8 cellular contexts compared by ENCODE assay signal in genomic region chr7:76393116-76394031, GRCh38. TPM values are rescaled to one million over a fixed set of nuclear protein-coding genes. Genes with fewer than 3 reads are reported as not detected.
DNase-seq lines count a peak whose midpoint lies in the region; ATAC-seq and TF ChIP-seq lines count a peak whose summit lies in the region.

No MANE protein-coding gene starts in this region.

- H3K9me3 Mint-ChIP-seq in activated naive CD8-positive, alpha-beta T cell treated with anti-CD3 and anti-CD28 coated beads for 36 hours, result no peaks in the 10 kb centered on the region

- H3K36me3 ChIP-seq in cardiac muscle cell (no peaks in the 10 kb centered on the region), transverse colon (no peaks in the 10 kb centered on the region)

- no peaks in the 10 kb centered on the region for H3K36me3 Mint-ChIP-seq in activated naive CD8-positive, alpha-beta T cell treated with anti-CD3 and anti-CD28 coated beads for 36 hours

- peak overlapping the region; percentile 97 for H3K27ac Mint-ChIP-seq in activated naive CD8-positive, alpha-beta T cell treated with anti-CD3 and anti-CD28 coated beads for 36 hours

- TF ChIP-seq POLR2A in GM10847 (IDR thresholded peaks at IDR 0.05; ENCODE audit: extremely low read depth, insufficient read length) (peak; percentile 60), NB4 (IDR thresholded peaks at IDR 0.05; ENCODE audit: extremely low read depth, insufficient read length) (peak; percentile 96), transverse colon (IDR thresholded peaks at IDR 0.05) (peak; percentile 81)

- no peaks in the 10 kb centered on the region for H3K9me3 ChIP-seq in cardiac muscle cell (ENCODE audit: low read depth)
- no peaks in the 10 kb centered on the region for H3K9me3 ChIP-seq in transverse colon

- H3K4me1 Mint-ChIP-seq in activated naive CD8-positive, alpha-beta T cell treated with anti-CD3 and anti-CD28 coated beads for 36 hours, result peaks cover 23% of the 10 kb centered on the region

- intact Hi-C loops in transverse colon (cut with DNase I; ENCODE audit: low total_unique reads), result no loop called here

- H3K4me3 ChIP-seq in NB4 (ENCODE audit: low read depth, low read length) (peak overlapping the region; percentile 72), cardiac muscle cell (peak overlapping the region; percentile 57), transverse colon (peak overlapping the region; percentile 44 to 76 (median 58))

- H3K4me1 ChIP-seq in cardiac muscle cell (ENCODE audit: low read depth), result no peaks in the 10 kb centered on the region
- H3K4me1 ChIP-seq in transverse colon, result peaks cover 12 to 36% (median 25%) of the 10 kb centered on the region in 4 donors

- peak overlapping the region; percentile 15 for H3K27ac ChIP-seq in cardiac muscle cell
- H3K27ac ChIP-seq in transverse colon, result peak overlapping the region; percentile 87 to 93 (median 92)

- H3K27me3 Mint-ChIP-seq in activated naive CD8-positive, alpha-beta T cell treated with anti-CD3 and anti-CD28 coated beads for 36 hours, result no peaks in the 10 kb centered on the region

- 2% methylated on average over 68 of the region's 99 CpGs; no CpG with 5 or more reads in 1 of the 2 donors for WGBS in transverse colon (ENCODE audit: low coverage in 1 of 2), 2 donors

- H3K27me3 ChIP-seq in cardiac muscle cell, result no peaks in the 10 kb centered on the region
- H3K27me3 ChIP-seq in transverse colon, result no peaks in the 10 kb centered on the region

- peak; percentile 95 for DNase-seq in NB4 (ENCODE audit: low read depth)
- peak; percentile 76 for DNase-seq in SKM-1 (lab: John Stamatoyannopoulos, UW; ENCODE audit: unreplicated experiment)
- DNase-seq in activated naive CD8-positive, alpha-beta T cell treated with anti-CD3 and anti-CD28 coated beads for 36 hours, result peak; percentile 93
- peak; percentile 92 to 94 for DNase-seq in cardiac muscle cell (ENCODE audit: low read depth in 1 of 2, low spot score in 1 of 2)
- peak; percentile 91 for DNase-seq in pons (ENCODE audit: low spot score)
- peak; percentile 97 for DNase-seq in transverse colon

- in situ Hi-C loops in transverse colon (cut with MboI; ENCODE audit: low pct_ligation_motif_present in 1 of 4, low pct_unique_long_range_greater_than_20kb in 1 of 4, low sequenced_read_pairs in 3 of 4), result no loop called here

- TF ChIP-seq CTCF in NB4 (IDR thresholded peaks at IDR 0.05; ENCODE audit: low read depth, low read length) (no peak), cardiac muscle cell (IDR thresholded peaks at IDR 0.05; ENCODE audit: low read depth, low read length) (no peak), transverse colon (IDR thresholded peaks at IDR 0.05) (peak in 1 of 5 experiments; percentile 5)

- peak; percentile 82 for ATAC-seq in HG02588 (IDR thresholded peaks at IDR 0.05; ENCODE audit: unreplicated experiment)

- H3K4me3 Mint-ChIP-seq in activated naive CD8-positive, alpha-beta T cell treated with anti-CD3 and anti-CD28 coated beads for 36 hours, result peak overlapping the region; percentile 78

- TF ChIP-seq EP300 in transverse colon (IDR thresholded peaks at IDR 0.05; ENCODE audit: low read depth), result no peak

RNA-seq across cellular contexts. Expression of gene SSC4D, which starts 16.1 kb away (rescaled TPM):
- total RNA-seq in activated naive CD8-positive, alpha-beta T cell treated with anti-CD3 and anti-CD28 coated beads for 36 hours, result under 1 TPM; 0.37 to 0.40 TPM
- total RNA-seq in cardiac muscle cell (17.3 and 33.5 TPM in 2 replicates), transverse colon (under 1 TPM in 1 of 4 donors, not detected in 3; 0.41 TPM)
- 13.3 and 28.2 TPM in 2 replicates for polyA plus RNA-seq in cardiac muscle cell

RNA-seq across cellular contexts. Expression of gene ZP3, which starts 31.4 kb away (rescaled TPM):
- total RNA-seq in activated naive CD8-positive, alpha-beta T cell treated with anti-CD3 and anti-CD28 coated beads for 36 hours, result 1 to 10 TPM; 2.6 to 3.5 TPM
- 0.32 and 0.77 TPM in 2 replicates for total RNA-seq in cardiac muscle cell
- polyA plus RNA-seq in cardiac muscle cell, result 2.4 TPM in 1 of 2 replicates, not detected in the other
- total RNA-seq in transverse colon, result 1 to 10 TPM in 2 of 4 donors, not detected in 2; 3.0 to 3.4 TPM

RNA-seq across cellular contexts. Expression of gene YWHAG, which starts 34.6 kb away (rescaled TPM):
- total RNA-seq in activated naive CD8-positive, alpha-beta T cell treated with anti-CD3 and anti-CD28 coated beads for 36 hours, result 100 to 1,000 TPM; 155 to 157 TPM
- 90.5 and 97.9 TPM in 2 replicates for total RNA-seq in cardiac muscle cell
- polyA plus RNA-seq in cardiac muscle cell, result 25.0 and 29.2 TPM in 2 replicates
- 10 to 100 TPM; 35.9 to 71.6 (median 48.2) TPM for total RNA-seq in transverse colon

Comparison
In these comparisons a context has a peak if more than half of its experiments do, and no peak if none do; other contexts are left out.
1. Peak in every context shown above with its lines: DNase-seq, ATAC-seq, H3K4me3 ChIP-seq and H3K27ac ChIP-seq.
2. RNA of gene SSC4D, which starts 16.1 kb away (total RNA-seq): 17.3 to 33.5 TPM in cardiac muscle cell; 0.37 to 0.40 TPM in activated naive CD8-positive, alpha-beta T cell treated with anti-CD3 and anti-CD28 coated beads for 36 hours and 0.41 TPM in transverse colon; every median in the first group is over 10 times any median in the second.